In genomic region chr5:155091063-155091648, GRCh38 we compare ENCODE assay signal across 25 cellular contexts.
DNase-seq lines count a peak whose midpoint lies in the region; ATAC-seq and TF ChIP-seq lines count a peak whose summit lies in the region.
"Had no signal": no experiment of that assay in that cellular context is flagged by ENCODE, and none has a peak within 500 bp of the region (broad histone marks: within the 10 kb centered on the region; RNA-seq: fewer than 3 reads in every experiment).

No MANE protein-coding gene starts in this region.

- BruUV-seq in A673 (replicated peaks; lab: Mats Ljungman, UMichigan), result no TSS peak

- H3K9me3 ChIP-seq in A673 (ENCODE audit: low read depth, low read length, poor library complexity, severe bottlenecking) (no peaks in the 10 kb centered on the region), esophagus muscularis mucosa (no peaks in the 10 kb centered on the region), right cardiac atrium (ENCODE audit: control insufficient read depth, low read length) (no peaks in the 10 kb centered on the region)
- H3K9me3 ChIP-seq: SJSA1, upper lobe of right lung had no signal

- 23% methylated on average over 2 of the region's 2 CpGs for WGBS in esophagus muscularis mucosa
- WGBS in right cardiac atrium, result 17% methylated on average over 2 of the region's 2 CpGs

- CTCF ChIA-PET in A673 (lab: Charles Lee), result no interaction called here
- CTCF ChIA-PET in HEK293T (lab: Yijun Ruan, JAX), result interaction anchor here (0.8 kb wide), 1 partner anchor 63 kb away, joined by 3 read pairs; no protein-coding TSS in a partner anchor

- ATAC-seq in right cardiac atrium, result peak; percentile 72 to 80
- ATAC-seq: PC-3, upper lobe of right lung had no signal

- peaks cover 7% of the 10 kb centered on the region for H3K4me1 ChIP-seq in A673 (ENCODE audit: insufficient read depth, low read length, poor library complexity, severe bottlenecking)
- H3K4me1 ChIP-seq in esophagus muscularis mucosa, result peaks cover 23 to 70% (median 53%) of the 10 kb centered on the region in 4 donors
- no peaks in the 10 kb centered on the region for H3K4me1 ChIP-seq in right cardiac atrium (ENCODE audit: control insufficient read depth, insufficient read depth, low read length)
- H3K4me1 ChIP-seq: SJSA1, upper lobe of right lung had no signal

- no peak overlapping the region for H3K4me3 Mint-ChIP-seq in CD14-positive monocyte
- H3K4me3 Mint-ChIP-seq: activated CD4-positive, alpha-beta T cell treated with anti-CD3 and anti-CD28 coated beads, Interleukin-2, amount 10 ng/mL, durations not matched to agents 7 days and 5 days; IgD-negative memory B cell; immature natural killer cell; naive B cell had no signal

- H3K9me3 Mint-ChIP-seq in CD14-positive monocyte, result peaks cover 0 to 6% (median 0%) of the 10 kb centered on the region in 7 donors
- H3K9me3 Mint-ChIP-seq: activated CD4-positive, alpha-beta T cell treated with anti-CD3 and anti-CD28 coated beads, Interleukin-2, amount 10 ng/mL, durations not matched to agents 7 days and 5 days had no signal

- TF ChIP-seq EP300 in esophagus muscularis mucosa (IDR thresholded peaks at IDR 0.05), result no peak

- H3K4me1 Mint-ChIP-seq in CD14-positive monocyte, result no peaks in the 10 kb centered on the region
- H3K4me1 Mint-ChIP-seq: activated CD4-positive, alpha-beta T cell treated with anti-CD3 and anti-CD28 coated beads, Interleukin-2, amount 10 ng/mL, durations not matched to agents 7 days and 5 days; IgD-negative memory B cell; immature natural killer cell; naive B cell had no signal

- peak; percentile 19 for DNase-seq in A673 (ENCODE audit: low spot score)
- DNase-seq in NCI-H446 treated with DMSO at 0.1 percent for 48 hours (lab: John Stamatoyannopoulos, UW), result peak; percentile 53
- DNase-seq in esophagus muscularis mucosa (ENCODE audit: extremely low spot score), result no peak
- DNase-seq in right cardiac atrium, result no peak
- DNase-seq in activated CD8-positive, alpha-beta memory T cell treated with anti-CD3 and anti-CD28 coated beads, Interleukin-2, amount 50 U/mL, for 4 hours, result no peak
- DNase-seq in CD14-positive monocyte (ENCODE audit: low spot score), result no peak
- DNase-seq in HEK293T (ENCODE audit: extremely low spot score), result no peak
- DNase-seq in SHP77 (lab: John Stamatoyannopoulos, UW), result no peak
- DNase-seq: activated CD4-positive, alpha-beta T cell treated with anti-CD3 and anti-CD28 coated beads, Interleukin-2, amount 10 ng/mL, durations not matched to agents 7 days and 5 days; activated gamma-delta T cell; central memory CD4-positive, alpha-beta T cell; immature natural killer cell; MM.1S; naive B cell; NCI-H1436 treated with DMSO at 0.1 percent for 48 hours; NCI-H2227 treated with DMSO at 0.1 percent for 48 hours; NCI-H82; occipital lobe; PC-3; T-helper 2 cell; upper lobe of right lung had no signal

- TF ChIP-seq CTCF in A673 (conservative IDR thresholded peaks at IDR 0.05; ENCODE audit: low read depth, low read length) (no peak), esophagus muscularis mucosa (IDR thresholded peaks at IDR 0.05) (no peak), CD14-positive monocyte (IDR thresholded peaks at IDR 0.05) (no peak)

- H3K4me3 ChIP-seq in A673 (ENCODE audit: low read depth, low read length, poor library complexity, severe bottlenecking), result no peak overlapping the region
- no peak overlapping the region for H3K4me3 ChIP-seq in esophagus muscularis mucosa
- no peak overlapping the region for H3K4me3 ChIP-seq in right cardiac atrium (ENCODE audit: low read length)
- H3K4me3 ChIP-seq: BLaER1 treated with 17β-estradiol and CSF1 and Interleukin-3, amounts not matched to agents 10 nM and 100 nM; SJSA1; upper lobe of right lung had no signal

- intact Hi-C loops in A673 (cut with micrococcal nuclease; ENCODE audit: unreplicated experiment), result no loop called here
- intact Hi-C loops in esophagus muscularis mucosa (cut with DNase I), result loop anchor here (10.0 kb wide), 1 partner anchor 1554 kb away; no protein-coding TSS in a partner anchor
- intact Hi-C loops in right cardiac atrium (cut with DNase I), result no loop called here
- intact Hi-C loops in CD14-positive monocyte (cut with micrococcal nuclease), result no loop called here

- H3K36me3 Mint-ChIP-seq in CD14-positive monocyte, result no peaks in the 10 kb centered on the region
- H3K36me3 Mint-ChIP-seq: immature natural killer cell, naive B cell had no signal

- H3K36me3 ChIP-seq in A673 (ENCODE audit: insufficient read depth, low read length, poor library complexity, severe bottlenecking) (no peaks in the 10 kb centered on the region), esophagus muscularis mucosa (no peaks in the 10 kb centered on the region)
- H3K36me3 ChIP-seq: BLaER1 treated with 17β-estradiol and CSF1 and Interleukin-3, amounts not matched to agents 10 nM and 100 nM; SJSA1; upper lobe of right lung had no signal

- H3K27ac Mint-ChIP-seq in CD14-positive monocyte, result no peak overlapping the region
- H3K27ac Mint-ChIP-seq: activated CD4-positive, alpha-beta T cell treated with anti-CD3 and anti-CD28 coated beads, Interleukin-2, amount 10 ng/mL, durations not matched to agents 7 days and 5 days; IgD-negative memory B cell; immature natural killer cell; naive B cell had no signal

- H3K27ac ChIP-seq in A673 (ENCODE audit: low read depth, low read length, poor library complexity, severe bottlenecking) (no peak overlapping the region), esophagus muscularis mucosa (replicated peaks in 1 of 4) (peak overlapping the region in 3 of 4 donors; percentile 6 to 28 (median 10)), right cardiac atrium (ENCODE audit: low read length) (no peak overlapping the region)
- H3K27ac ChIP-seq: BLaER1 treated with 17β-estradiol and CSF1 and Interleukin-3, amounts not matched to agents 10 nM and 100 nM; SJSA1; upper lobe of right lung; VCaP had no signal

- POLR2A ChIA-PET in A673 (lab: Charles Lee; ENCODE audit: low non-redundant PET), result no interaction called here
- POLR2A ChIA-PET in HEK293T (lab: Yijun Ruan, JAX), result no interaction called here

- TF ChIP-seq POLR2A in esophagus muscularis mucosa (IDR thresholded peaks at IDR 0.05; ENCODE audit: low read depth), result no peak

- H3K27me3 ChIP-seq in A673 (replicated peaks; ENCODE audit: insufficient read depth, low read depth, low read length, poor library complexity) (no peaks in the 10 kb centered on the region), esophagus muscularis mucosa (no peaks in the 10 kb centered on the region), right cardiac atrium (ENCODE audit: control insufficient read depth, insufficient read depth) (no peaks in the 10 kb centered on the region)
- H3K27me3 ChIP-seq: BLaER1 treated with 17β-estradiol and CSF1 and Interleukin-3, amounts not matched to agents 10 nM and 100 nM; SJSA1; upper lobe of right lung had no signal

- peaks cover 1 to 5% (median 1%) of the 10 kb centered on the region in 3 donors for H3K27me3 Mint-ChIP-seq in CD14-positive monocyte (ENCODE audit: low read depth in 3 of 3)

TF ChIP-seq in HEK293T, 16 proteins besides CTCF, POLR2A, EP300 and RAD21:
- TF ChIP-seq SUZ12 (IDR thresholded peaks at IDR 0.05), result no peak
- no peak for TF ChIP-seq LEF1 (IDR thresholded peaks at IDR 0.05; ENCODE audit: borderline replicate concordance)
- no peak for TF ChIP-seq SP1 (IDR thresholded peaks at IDR 0.05)
- TF ChIP-seq CTBP1 (IDR thresholded peaks at IDR 0.05; ENCODE audit: borderline replicate concordance), result no peak
- TF ChIP-seq PKNOX1 (IDR thresholded peaks at IDR 0.05), result no peak
- TF ChIP-seq ELF4 (IDR thresholded peaks at IDR 0.05), result no peak
- no peak for TF ChIP-seq HDGF (IDR thresholded peaks at IDR 0.05; ENCODE audit: borderline replicate concordance)
- no peak for TF ChIP-seq BHLHE40 (IDR thresholded peaks at IDR 0.05; ENCODE audit: borderline replicate concordance)
- TF ChIP-seq FOXM1 (IDR thresholded peaks at IDR 0.05; ENCODE audit: borderline replicate concordance), result no peak
- no peak for TF ChIP-seq ARNT (IDR thresholded peaks at IDR 0.05)
- no peak for TF ChIP-seq NFRKB (IDR thresholded peaks at IDR 0.05)
- no peak for TF ChIP-seq L3MBTL2 (conservative IDR thresholded peaks at IDR 0.05)
- no peak for TF ChIP-seq FOXA1 (IDR thresholded peaks at IDR 0.05)
- TF ChIP-seq FOXK2 (IDR thresholded peaks at IDR 0.05), result no peak
- no peak for TF ChIP-seq TARDBP (IDR thresholded peaks at IDR 0.05)
- TF ChIP-seq ZNF384 (IDR thresholded peaks at IDR 0.05), result no peak

Comparison
In these comparisons a context has a peak if more than half of its experiments do, and no peak if none do; other contexts are left out.
1. DNase-seq: peak in A673 (single experiment) and NCI-H446 treated with DMSO at 0.1 percent for 48 hours (single experiment); none in esophagus muscularis mucosa (single experiment), right cardiac atrium (0 of 3), activated CD8-positive, alpha-beta memory T cell treated with anti-CD3 and anti-CD28 coated beads, Interleukin-2, amount 50 U/mL, for 4 hours (single experiment), CD14-positive monocyte (single experiment), HEK293T (single experiment) and SHP77 (0 of 2).
2. H3K27ac ChIP-seq: peak in esophagus muscularis mucosa (3 of 4); none in A673 (single experiment) and right cardiac atrium (single experiment).